15 cellular contexts compared by ENCODE assay signal in genomic region chr5:160310910-160311295, GRCh38. TPM values are rescaled to one million over a fixed set of nuclear protein-coding genes. Genes with fewer than 3 reads are reported as not detected.
DNase-seq lines count a peak whose midpoint lies in the region; ATAC-seq and TF ChIP-seq lines count a peak whose summit lies in the region.
"Had no signal": no experiment of that assay in that cellular context is flagged by ENCODE, and none has a peak within 500 bp of the region (broad histone marks: within the 10 kb centered on the region; RNA-seq: fewer than 3 reads in every experiment).

No MANE protein-coding gene starts in this region.

- no peak overlapping the region for H3K27ac Mint-ChIP-seq in type B pancreatic cell
- no peak overlapping the region for H3K27ac Mint-ChIP-seq in activated T-cell treated with anti-CD3 and anti-CD28 coated beads, Interleukin-2, amount 50 U/mL, for 72 hours

- H3K4me3 Mint-ChIP-seq in type B pancreatic cell, result peak overlapping the region; percentile 91
- H3K4me3 Mint-ChIP-seq in activated T-cell treated with anti-CD3 and anti-CD28 coated beads, Interleukin-2, amount 50 U/mL, for 72 hours, result no peak overlapping the region

- H2AFZ ChIP-seq in mesenchymal stem cell (ENCODE audit: low read depth, low read length), result no peak overlapping the region

- H3K27me3 ChIP-seq in cardiac muscle cell (no peaks in the 10 kb centered on the region), right atrium auricular region (no peaks in the 10 kb centered on the region), mesenchymal stem cell (ENCODE audit: control insufficient read depth in 1 of 2, insufficient read depth in 1 of 2, low read length in 2 of 2) (peaks cover 0 to 71% of the 10 kb centered on the region in 2 experiments)

- H3K4me1 ChIP-seq in cardiac muscle cell (ENCODE audit: low read depth) (no peaks in the 10 kb centered on the region), right atrium auricular region (peaks cover 0 to 5% of the 10 kb centered on the region in 2 donors), mesenchymal stem cell (ENCODE audit: control insufficient read depth, insufficient read depth, low read depth, low read length) (peaks cover 5% of the 10 kb centered on the region)
- H3K4me1 ChIP-seq: pancreas had no signal

- peak overlapping the region in 1 of 2 experiments; percentile 23 for H3K23ac ChIP-seq in mesenchymal stem cell (ENCODE audit: low read length in 2 of 2)

- peak overlapping the region; percentile 65 for H3K4me2 ChIP-seq in mesenchymal stem cell (ENCODE audit: low read length, poor library complexity, severe bottlenecking)

- no peak overlapping the region for H3K9ac ChIP-seq in mesenchymal stem cell (ENCODE audit: low read length)

- peaks cover 20% of the 10 kb centered on the region for H3K4me1 Mint-ChIP-seq in type B pancreatic cell (ENCODE audit: unreplicated experiment)
- peaks cover 7% of the 10 kb centered on the region for H3K4me1 Mint-ChIP-seq in activated T-cell treated with anti-CD3 and anti-CD28 coated beads, Interleukin-2, amount 50 U/mL, for 72 hours (ENCODE audit: low read depth)

- 33% methylated on average over 1 of the region's 1 CpG for WGBS in mesenchymal stem cell

- H2BK15ac ChIP-seq in mesenchymal stem cell (ENCODE audit: low read depth, poor library complexity, severe bottlenecking), result no peak overlapping the region

- H3K36me3 ChIP-seq in cardiac muscle cell, result no peaks in the 10 kb centered on the region
- H3K36me3 ChIP-seq in right atrium auricular region, result no peaks in the 10 kb centered on the region
- H3K36me3 ChIP-seq in mesenchymal stem cell (ENCODE audit: control insufficient read depth in 1 of 2, insufficient read depth in 2 of 2, low read depth in 1 of 2, low read length in 2 of 2), result peaks cover 0 to 13% of the 10 kb centered on the region in 2 experiments
- H3K36me3 ChIP-seq: pancreas had no signal

- H3K9me3 Mint-ChIP-seq in type B pancreatic cell, result no peaks in the 10 kb centered on the region
- H3K9me3 Mint-ChIP-seq in activated T-cell treated with anti-CD3 and anti-CD28 coated beads, Interleukin-2, amount 50 U/mL, for 72 hours, result no peaks in the 10 kb centered on the region
- H3K9me3 Mint-ChIP-seq: central memory CD8-positive, alpha-beta T cell had no signal

- no peak overlapping the region for H3K14ac ChIP-seq in mesenchymal stem cell (ENCODE audit: low read length in 2 of 2)

- TF ChIP-seq CTCF in cardiac muscle cell (IDR thresholded peaks at IDR 0.05; ENCODE audit: low read depth, low read length), result no peak
- TF ChIP-seq CTCF in right atrium auricular region (IDR thresholded peaks at IDR 0.05), result no peak
- TF ChIP-seq CTCF in type B pancreatic cell (conservative IDR thresholded peaks at IDR 0.05), result no peak

- H2BK12ac ChIP-seq in mesenchymal stem cell (ENCODE audit: low read length in 2 of 2), result peak overlapping the region in 1 of 2 experiments; percentile 21

- ATAC-seq in GM21717 (IDR thresholded peaks at IDR 0.05; ENCODE audit: unreplicated experiment), result no peak
- ATAC-seq in activated T-cell treated with anti-CD3 and anti-CD28 coated beads, Interleukin-2, amount 50 U/mL, for 72 hours (replicated peaks in 1 of 2), result no peak

- H3K4me3 ChIP-seq in cardiac muscle cell (peak overlapping the region; percentile 77), right atrium auricular region (peak overlapping the region in 1 of 2 donors; percentile 66), mesenchymal stem cell (ENCODE audit: insufficient read depth in 1 of 2, low read depth in 1 of 2, low read length in 2 of 2) (no peak overlapping the region)

- H3K36me3 Mint-ChIP-seq in type B pancreatic cell, result peaks cover 6% of the 10 kb centered on the region
- peaks cover 0 to 2% of the 10 kb centered on the region in 2 donors for H3K36me3 Mint-ChIP-seq in activated T-cell treated with anti-CD3 and anti-CD28 coated beads, Interleukin-2, amount 50 U/mL, for 72 hours (ENCODE audit: insufficient read depth in 2 of 2)

- peaks cover 17% of the 10 kb centered on the region for H3K27me3 Mint-ChIP-seq in type B pancreatic cell
- peaks cover 59% of the 10 kb centered on the region for H3K27me3 Mint-ChIP-seq in activated T-cell treated with anti-CD3 and anti-CD28 coated beads, Interleukin-2, amount 50 U/mL, for 72 hours (ENCODE audit: low read depth)

- no peak overlapping the region for H2BK120ac ChIP-seq in mesenchymal stem cell (ENCODE audit: low read depth, low read length)

- H2BK5ac ChIP-seq in mesenchymal stem cell (ENCODE audit: low read depth, low read length, poor library complexity, severe bottlenecking), result no peak overlapping the region

- no peak for DNase-seq in cardiac muscle cell (ENCODE audit: low read depth in 1 of 2, low spot score in 1 of 2)
- DNase-seq in right atrium auricular region (ENCODE audit: low spot score), result no peak
- peak; percentile 74 for DNase-seq in cerebellar cortex (ENCODE audit: low spot score)
- no peak for DNase-seq in mesenchymal stem cell
- no peak for DNase-seq in type B pancreatic cell (ENCODE audit: extremely low spot score, unreplicated experiment)
- DNase-seq in amygdala (lab: John Stamatoyannopoulos, UW), result no peak
- DNase-seq in activated T-cell treated with anti-CD3 and anti-CD28 coated beads, Interleukin-2, amount 50 U/mL, for 72 hours, result no peak
- DNase-seq: activated CD4-positive, CD25-positive, alpha-beta regulatory T cell; activated naive CD4-positive, alpha-beta T cell treated with anti-CD3 and anti-CD28 coated beads, Interleukin-2, amount 50 U/mL, for 16 hours; NCI-H2107; OCI-M1; pancreas had no signal

- H3K18ac ChIP-seq in mesenchymal stem cell (ENCODE audit: low read depth in 1 of 2, low read length in 2 of 2), result peak overlapping the region in 1 of 2 experiments; percentile 11

- no peak overlapping the region for H4K91ac ChIP-seq in mesenchymal stem cell (ENCODE audit: low read length)

- H3K27ac ChIP-seq in cardiac muscle cell, result no peak overlapping the region
- H3K27ac ChIP-seq in right atrium auricular region, result no peak overlapping the region
- no peak overlapping the region for H3K27ac ChIP-seq in mesenchymal stem cell (ENCODE audit: low read length, poor library complexity, severe bottlenecking)
- H3K27ac ChIP-seq: epithelial cell of prostate, pancreas had no signal

- peak overlapping the region in 1 of 2 experiments; percentile 64 for H3K4ac ChIP-seq in mesenchymal stem cell (ENCODE audit: low read depth in 1 of 2, low read length in 2 of 2)

- no peak overlapping the region for H4K8ac ChIP-seq in mesenchymal stem cell (ENCODE audit: low read length)

- H3K79me1 ChIP-seq in mesenchymal stem cell (replicated peaks; ENCODE audit: low read length, poor library complexity, severe bottlenecking), result peaks cover 29% of the 10 kb centered on the region

- H3K9me3 ChIP-seq in cardiac muscle cell (ENCODE audit: low read depth), result no peaks in the 10 kb centered on the region
- H3K9me3 ChIP-seq in right atrium auricular region, result no peaks in the 10 kb centered on the region
- H3K9me3 ChIP-seq in mesenchymal stem cell (ENCODE audit: control insufficient read depth, low read length), result no peaks in the 10 kb centered on the region
- H3K9me3 ChIP-seq: pancreas had no signal

- no peak overlapping the region for H2AK5ac ChIP-seq in mesenchymal stem cell (ENCODE audit: low read length, severe bottlenecking)

RNA-seq across cellular contexts. Expression of gene CCNJL, which starts 1.5 kb away (rescaled TPM):
- total RNA-seq in cardiac muscle cell (14.2 and 16.1 TPM in 2 replicates), right atrium auricular region (1 to 10 TPM; 2.7 to 5.5 TPM), type B pancreatic cell (ENCODE audit: low replicate concordance) (7.2 and 16.6 TPM in 2 replicates)
- 12.1 and 14.1 TPM in 2 replicates for polyA plus RNA-seq in cardiac muscle cell
- 10.2 TPM for polyA plus RNA-seq in mesenchymal stem cell (2013, experiment 1 of 2)
- 9.4 TPM for polyA plus RNA-seq in mesenchymal stem cell (2013, experiment 2 of 2)
- not detected for total RNA-seq in activated T-cell treated with anti-CD3 and anti-CD28 coated beads, Interleukin-2, amount 50 U/mL, for 72 hours

RNA-seq across cellular contexts. Expression of gene C1QTNF2, which starts 59.5 kb away (rescaled TPM):
- total RNA-seq in cardiac muscle cell (not detected in 2 replicates), right atrium auricular region (1 to 10 TPM; 1.5 to 2.2 TPM), type B pancreatic cell (ENCODE audit: low replicate concordance) (0.21 and 0.31 TPM in 2 replicates)
- 0.24 TPM in 1 of 2 replicates, not detected in the other for polyA plus RNA-seq in cardiac muscle cell
- 2.7 TPM for polyA plus RNA-seq in mesenchymal stem cell (2013, experiment 1 of 2)
- polyA plus RNA-seq in mesenchymal stem cell (2013, experiment 2 of 2), result 2.7 TPM
- not detected for total RNA-seq in activated T-cell treated with anti-CD3 and anti-CD28 coated beads, Interleukin-2, amount 50 U/mL, for 72 hours
